Comparison of ENCODE assay signal across 24 cellular contexts in genomic region chr5:14110196-14110595, GRCh38. TPM values are rescaled to one million over a fixed set of nuclear protein-coding genes. Genes with fewer than 3 reads are reported as not detected.
DNase-seq lines count a peak whose midpoint lies in the region; ATAC-seq, FAIRE-seq and TF ChIP-seq lines count a peak whose summit lies in the region.
"Had no signal": no experiment of that assay in that cellular context is flagged by ENCODE, and none has a peak within 500 bp of the region (broad histone marks: within the 10 kb centered on the region; RNA-seq: fewer than 3 reads in every experiment).

No MANE protein-coding gene starts in this region.

- CTCF ChIA-PET in HEK293 (lab: Yijun Ruan, JAX), result interaction anchor here (0.9 to 3.2 kb wide), 5 partner anchors 10 to 121 kb away, joined by 3 to 24 read pairs (median 4); partner anchors contain the start of gene TRIO

- H3K9ac ChIP-seq in astrocyte (ENCODE audit: low read length) (no peak overlapping the region), skeletal muscle satellite cell (ENCODE audit: low read depth, low read length) (peak overlapping the region; percentile 74)
- H3K9ac ChIP-seq: BLaER1 treated with 17β-estradiol and CSF1 and Interleukin-3, amounts not matched to agents 10 nM and 100 nM had no signal

- H3K4me1 Mint-ChIP-seq in astrocyte (ENCODE audit: low read depth, unreplicated experiment), result peaks cover 32% of the 10 kb centered on the region

- DNase-seq in astrocyte (ENCODE audit: low read depth) (no peak), fibroblast of villous mesenchyme (ENCODE audit: low read depth) (peak; percentile 51), ACHN (no peak), germinal center (ENCODE audit: low spot score) (no peak)
- DNase-seq: activated CD4-positive, alpha-beta T cell treated with anti-CD3 and anti-CD28 coated beads for 48 hours; activated naive CD4-positive, alpha-beta T cell treated with anti-CD3 and anti-CD28 coated beads for 36 hours; activated T-cell treated with anti-CD3 and anti-CD28 coated beads, Interleukin-2, amount 50 U/mL, for 48 hours; anterior cingulate cortex; COR-L47; DMS79 treated with DMSO at 0.1 percent for 48 hours; gastrocnemius medialis; islet precursor cell; lower lobe of right lung; NCI-H1694 treated with DMSO at 0.1 percent for 48 hours; NCI-H2171; NCI-H526; transverse colon had no signal

- POLR2A ChIA-PET in HEK293 (lab: Yijun Ruan, JAX), result no interaction called here

- no peaks in the 10 kb centered on the region for H3K27me3 Mint-ChIP-seq in astrocyte (ENCODE audit: low read depth, unreplicated experiment)

- peaks cover 10% of the 10 kb centered on the region for H3K4me1 ChIP-seq in HEK293 (ENCODE audit: control insufficient read depth, insufficient read depth, low read length)
- H3K4me1 ChIP-seq in astrocyte (ENCODE audit: insufficient read depth, low read length), result peaks cover 35% of the 10 kb centered on the region
- peaks cover 54% of the 10 kb centered on the region for H3K4me1 ChIP-seq in skeletal muscle satellite cell (ENCODE audit: control insufficient read depth, insufficient read depth, low read length)

- H3K27ac Mint-ChIP-seq in astrocyte (ENCODE audit: unreplicated experiment), result no peak overlapping the region
- H3K27ac Mint-ChIP-seq: activated naive CD4-positive, alpha-beta T cell treated with anti-CD3 and anti-CD28 coated beads for 36 hours; T-helper 1 cell treated with Interleukin-12 subunit alpha and Interleukin-12 subunit beta and Interleukin-4 antibody, amounts not matched to agents 30 μg/mL and 1 μg/mL, for 36 hours had no signal

- H3K27ac ChIP-seq in HEK293 (ENCODE audit: extremely low read depth, low read depth, low read length) (no peak overlapping the region), astrocyte (ENCODE audit: low read depth, low read length) (peak overlapping the region; percentile 49)
- H3K27ac ChIP-seq: gastrocnemius medialis, lower lobe of right lung, SK-N-MC, transverse colon had no signal

- no peak for TF ChIP-seq POLR2A in GM18505 (IDR thresholded peaks at IDR 0.05; ENCODE audit: borderline replicate concordance, extremely low read depth, insufficient read depth, insufficient read length)

- no peak for TF ChIP-seq CTCF in HEK293 (tag by site-specific recombination; IDR thresholded peaks at IDR 0.05)
- no peak for TF ChIP-seq CTCF in astrocyte (IDR thresholded peaks at IDR 0.05; ENCODE audit: insufficient read depth, low read depth, low read length)
- no peak for TF ChIP-seq CTCF in fibroblast of villous mesenchyme (IDR thresholded peaks at IDR 0.05; ENCODE audit: insufficient read depth, low read depth, low read length)

- H3K4me3 ChIP-seq in HEK293 (ENCODE audit: low read depth, low read length) (no peak overlapping the region), astrocyte (ENCODE audit: insufficient read depth, low read depth, low read length) (no peak overlapping the region), fibroblast of villous mesenchyme (ENCODE audit: low read depth, low read length) (no peak overlapping the region), skeletal muscle satellite cell (ENCODE audit: low read length) (no peak overlapping the region)
- H3K4me3 ChIP-seq: BLaER1 treated with 17β-estradiol and CSF1 and Interleukin-3, amounts not matched to agents 10 nM and 100 nM; gastrocnemius medialis; HAP-1; lower lobe of right lung; SK-N-MC; transverse colon had no signal

- H3K27me3 ChIP-seq in astrocyte (ENCODE audit: insufficient read depth, low read length), result no peaks in the 10 kb centered on the region
- H3K27me3 ChIP-seq in skeletal muscle satellite cell (ENCODE audit: control insufficient read depth, insufficient read depth, low read length), result no peaks in the 10 kb centered on the region
- H3K27me3 ChIP-seq: BLaER1 treated with 17β-estradiol and CSF1 and Interleukin-3, amounts not matched to agents 10 nM and 100 nM; gastrocnemius medialis; transverse colon had no signal

- H3K9me3 Mint-ChIP-seq in astrocyte (ENCODE audit: unreplicated experiment), result peaks cover 6% of the 10 kb centered on the region
- H3K9me3 Mint-ChIP-seq: activated naive CD4-positive, alpha-beta T cell treated with anti-CD3 and anti-CD28 coated beads for 36 hours; T-helper 1 cell treated with Interleukin-12 subunit alpha and Interleukin-12 subunit beta and Interleukin-4 antibody, amounts not matched to agents 30 μg/mL and 1 μg/mL, for 36 hours had no signal

- H3K9me3 ChIP-seq in HEK293 (ENCODE audit: control insufficient read depth, insufficient read depth, low read depth, low read length), result no peaks in the 10 kb centered on the region
- H3K9me3 ChIP-seq in astrocyte (ENCODE audit: insufficient read depth, low read depth, low read length), result peaks cover 3% of the 10 kb centered on the region
- peaks cover 6% of the 10 kb centered on the region for H3K9me3 ChIP-seq in skeletal muscle satellite cell (replicated peaks; ENCODE audit: low read length)
- H3K9me3 ChIP-seq: gastrocnemius medialis, HAP-1, lower lobe of right lung, transverse colon had no signal

- in situ Hi-C loops in ACHN (cut with HindIII; ENCODE audit: low pct_ligation_motif_present, low pct_unique_long_range_greater_than_20kb, low sequenced_read_pairs), result no loop called here

- no peak overlapping the region for H3K4me3 Mint-ChIP-seq in astrocyte (ENCODE audit: unreplicated experiment)
- H3K4me3 Mint-ChIP-seq: activated naive CD4-positive, alpha-beta T cell treated with anti-CD3 and anti-CD28 coated beads for 36 hours; T-helper 1 cell treated with Interleukin-12 subunit alpha and Interleukin-12 subunit beta and Interleukin-4 antibody, amounts not matched to agents 30 μg/mL and 1 μg/mL, for 36 hours had no signal

- H2AFZ ChIP-seq in astrocyte (ENCODE audit: low read depth, low read length), result no peak overlapping the region

- FAIRE-seq in astrocyte (lab: Jason Lieb, UNC), result no peak

- H3K4me2 ChIP-seq in astrocyte (ENCODE audit: low read length) (no peak overlapping the region), skeletal muscle satellite cell (ENCODE audit: low read length) (peak overlapping the region; percentile 65)

- no peaks in the 10 kb centered on the region for H4K20me1 ChIP-seq in astrocyte (ENCODE audit: insufficient read depth, low read length)
- H4K20me1 ChIP-seq: BLaER1 treated with 17β-estradiol and CSF1 and Interleukin-3, amounts not matched to agents 10 nM and 100 nM had no signal

- no peaks in the 10 kb centered on the region for H3K79me2 ChIP-seq in astrocyte (ENCODE audit: insufficient read depth, low read length)

- no peak for ATAC-seq in GM18505 (IDR thresholded peaks at IDR 0.05; ENCODE audit: unreplicated experiment)
- ATAC-seq: gastrocnemius medialis had no signal

- H3K36me3 ChIP-seq in HEK293 (ENCODE audit: control insufficient read depth in 2 of 2, insufficient read depth in 1 of 2, low read length in 2 of 2), result no peaks in the 10 kb centered on the region
- no peaks in the 10 kb centered on the region for H3K36me3 ChIP-seq in astrocyte (ENCODE audit: insufficient read depth, low read length)
- no peaks in the 10 kb centered on the region for H3K36me3 ChIP-seq in skeletal muscle satellite cell (ENCODE audit: insufficient read depth, low read length)
- H3K36me3 ChIP-seq: BLaER1 treated with 17β-estradiol and CSF1 and Interleukin-3, amounts not matched to agents 10 nM and 100 nM; gastrocnemius medialis; HAP-1; lower lobe of right lung; transverse colon had no signal

- H3K36me3 Mint-ChIP-seq in astrocyte (ENCODE audit: low read depth, unreplicated experiment), result no peaks in the 10 kb centered on the region

TF ChIP-seq in HEK293, 187 proteins besides CTCF, POLR2A, EP300 and RAD21:
- TF ChIP-seq KLF8 (tag by site-specific recombination; IDR thresholded peaks at IDR 0.05) (no peak), ZNF121 (tag by site-specific recombination; IDR thresholded peaks at IDR 0.05) (no peak), ZNF580 (tag by site-specific recombination; IDR thresholded peaks at IDR 0.05) (no peak), ZNF24 (tag by site-specific recombination; IDR thresholded peaks at IDR 0.05) (no peak), ZNF133 (tag by site-specific recombination; IDR thresholded peaks at IDR 0.05) (no peak), IKZF3 (tag by site-specific recombination; IDR thresholded peaks at IDR 0.05) (peak; percentile 16; the same call in 1 of the 2 replicates)

RNA-seq across cellular contexts. Expression of gene TRIO, which starts 32.9 kb away (rescaled TPM):
- total RNA-seq in astrocyte (291 and 347 TPM in 2 replicates), fibroblast of villous mesenchyme (366 and 410 TPM in 2 replicates)
- total RNA-seq in skeletal muscle satellite cell (2012; rRNA removed), result 692 and 744 TPM in 2 replicates
